In the genomic region with DNA sequence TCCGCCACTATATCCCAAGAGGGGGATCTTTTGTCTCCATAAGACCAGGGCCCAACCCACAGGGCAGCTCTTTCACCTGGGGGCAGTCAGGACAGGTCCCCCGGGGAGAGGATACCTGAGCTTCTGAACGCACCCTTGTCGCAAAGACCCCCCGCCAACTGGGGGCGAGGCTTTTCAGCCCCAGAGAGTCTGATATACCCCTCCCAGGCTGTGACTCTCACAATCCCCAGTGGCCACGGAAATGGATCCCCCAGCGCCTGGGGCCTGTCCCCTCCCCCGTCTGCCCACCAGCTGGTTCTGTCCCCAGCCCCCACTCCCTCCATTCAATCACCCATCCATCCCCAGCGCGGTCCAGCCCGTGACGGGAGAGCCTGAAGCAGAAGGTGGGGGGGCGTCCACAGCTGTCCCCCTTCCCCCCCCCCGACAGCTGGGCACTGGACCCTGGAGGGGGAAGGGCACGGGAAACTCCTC, we compare ENCODE assay signal across 9 cellular contexts. TPM values are rescaled to one million over a fixed set of nuclear protein-coding genes. Genes with fewer than 3 reads are reported as not detected.
DNase-seq lines count a peak whose midpoint lies in the region; ATAC-seq and TF ChIP-seq lines count a peak whose summit lies in the region.
"Had no signal": no experiment of that assay in that cellular context is flagged by ENCODE, and none has a peak within 500 bp of the region (broad histone marks: within the 10 kb centered on the region; RNA-seq: fewer than 3 reads in every experiment).

No MANE protein-coding gene starts in this region.

- peak overlapping the region; percentile 75 to 89 (median 80) for H3K4me3 Mint-ChIP-seq in naive B cell

- peak in 1 of 2 donors; percentile 18 for ATAC-seq in naive B cell (ENCODE audit: low read depth in 2 of 2)
- no peak for ATAC-seq in HG03159 (IDR thresholded peaks at IDR 0.05; ENCODE audit: unreplicated experiment)

- no peaks in the 10 kb centered on the region for H3K27me3 ChIP-seq in ACC112 (ENCODE audit: insufficient read depth, low read length)
- peaks cover 26% of the 10 kb centered on the region for H3K27me3 ChIP-seq in effector memory CD4-positive, alpha-beta T cell (replicated peaks; ENCODE audit: control insufficient read depth, insufficient read depth, low read length, poor library complexity, severe bottlenecking)

- H3K79me2 ChIP-seq in ACC112 (ENCODE audit: control insufficient read depth, insufficient read depth, low read length, unreplicated experiment) = no peaks in the 10 kb centered on the region

- H3K4me1 Mint-ChIP-seq in naive B cell = peaks cover 0 to 13% (median 4%) of the 10 kb centered on the region in 3 donors

- no peak overlapping the region for H2AFZ ChIP-seq in ACC112 (ENCODE audit: low read length, unreplicated experiment)

- H3K4me1 ChIP-seq in ACC112 (ENCODE audit: control insufficient read depth, insufficient read depth, low read length, unreplicated experiment) = no peaks in the 10 kb centered on the region
- H3K4me1 ChIP-seq in effector memory CD4-positive, alpha-beta T cell (ENCODE audit: control insufficient read depth, insufficient read depth, low read length, poor library complexity, severe bottlenecking) = peaks cover 9% of the 10 kb centered on the region

- H3K9me3 ChIP-seq in effector memory CD4-positive, alpha-beta T cell (ENCODE audit: control insufficient read depth, low read length) = no peaks in the 10 kb centered on the region

- TF ChIP-seq CTCF in LNCaP clone FGC (IDR thresholded peaks at IDR 0.05; ENCODE audit: control insufficient read depth, extremely low read depth, insufficient read depth) = no peak

- H3K27ac Mint-ChIP-seq in naive B cell = no peak overlapping the region

- no peaks in the 10 kb centered on the region for H3K36me3 Mint-ChIP-seq in naive B cell

- peaks cover 0 to 3% (median 0%) of the 10 kb centered on the region in 7 donors for H3K9me3 Mint-ChIP-seq in naive B cell

- peaks cover 8 to 51% (median 17%) of the 10 kb centered on the region in 3 donors for H3K27me3 Mint-ChIP-seq in naive B cell

- no peaks in the 10 kb centered on the region for H3K36me3 ChIP-seq in ACC112 (ENCODE audit: insufficient read depth, low read length)
- H3K36me3 ChIP-seq in effector memory CD4-positive, alpha-beta T cell (ENCODE audit: control insufficient read depth, insufficient read depth, low read length) = no peaks in the 10 kb centered on the region

- H3K4me3 ChIP-seq in ACC112 (ENCODE audit: low read depth, low read length) = peak overlapping the region; percentile 82
- H3K4me3 ChIP-seq in LNCaP clone FGC (ENCODE audit: low read depth, low read length) = peak overlapping the region; percentile 60
- H3K4me3 ChIP-seq in effector memory CD4-positive, alpha-beta T cell (ENCODE audit: insufficient read depth, low read depth, low read length, poor library complexity, severe bottlenecking) = peak overlapping the region; percentile 56

- H3K27ac ChIP-seq in ACC112 (ENCODE audit: low read depth, low read length) = no peak overlapping the region
- H3K27ac ChIP-seq in effector memory CD4-positive, alpha-beta T cell (ENCODE audit: insufficient read depth, low read length, poor library complexity, severe bottlenecking) = no peak overlapping the region

- no peak for DNase-seq in LNCaP clone FGC (ENCODE audit: low read depth)
- no peak for DNase-seq in effector memory CD4-positive, alpha-beta T cell
- no peak for DNase-seq in naive B cell
- no peak for DNase-seq in OCI-M1 (lab: John Stamatoyannopoulos, UW)
- DNase-seq in NCI-H2029 treated with DMSO at 0.1 percent for 48 hours (lab: John Stamatoyannopoulos, UW) = no peak
- DNase-seq in NCI-H526 treated with DMSO at 0.1 percent for 48 hours (lab: John Stamatoyannopoulos, UW) = no peak
- DNase-seq: NCI-H1105 had no signal

RNA-seq across cellular contexts. Expression of gene DOCK6, which starts 0.9 kb away (rescaled TPM):
- under 1 TPM in 5 of 6 donors, not detected in 1; 0.18 to 0.87 (median 0.31) TPM for polyA plus RNA-seq in naive B cell (ENCODE audit: low read depth in 6 of 6)

RNA-seq across cellular contexts. Expression of gene ANGPTL8, which starts 22.0 kb away (rescaled TPM):
- not detected for polyA plus RNA-seq in naive B cell (ENCODE audit: low read depth in 6 of 6)

RNA-seq across cellular contexts. Expression of gene TSPAN16, which starts 34.5 kb away (rescaled TPM):
- polyA plus RNA-seq in naive B cell (ENCODE audit: low read depth in 6 of 6) = not detected
